Comparison of ENCODE assay signal across 11 cellular contexts in the genomic region with DNA sequence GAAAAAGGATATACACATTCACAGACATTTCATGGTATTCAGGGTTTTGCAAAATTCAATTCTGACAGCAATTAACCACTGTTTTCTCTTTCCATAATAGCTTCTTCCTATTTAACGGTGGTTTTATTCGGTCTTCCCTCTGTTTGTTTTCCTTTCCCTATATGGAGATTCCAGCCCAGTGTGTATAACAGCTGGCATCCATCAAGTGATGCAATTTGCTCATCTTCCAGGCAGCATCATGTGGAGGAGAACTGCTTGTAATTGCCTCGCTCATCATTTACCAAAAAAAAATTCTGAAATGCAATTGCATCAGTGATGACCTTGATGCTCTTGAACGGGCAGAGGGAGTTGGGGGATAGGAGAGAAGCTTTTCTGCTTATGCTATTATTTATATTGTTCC.
DNase-seq lines count a peak whose midpoint lies in the region; ATAC-seq and TF ChIP-seq lines count a peak whose summit lies in the region.
"Had no signal": no experiment of that assay in that cellular context is flagged by ENCODE, and none has a peak within 500 bp of the region (broad histone marks: within the 10 kb centered on the region; RNA-seq: fewer than 3 reads in every experiment).

No MANE protein-coding gene starts in this region.

- ATAC-seq in GM18858 (IDR thresholded peaks at IDR 0.05; ENCODE audit: unreplicated experiment) = no peak

- no peaks in the 10 kb centered on the region for H3K4me1 Mint-ChIP-seq in activated T-helper 2 cell treated with anti-CD3 and anti-CD28 coated beads, Interferon-gamma antibody, Interleukin-2, Interleukin-4, amounts not matched to agents 10 μg/mL and 5 μg/mL and 100 μg/mL, durations not matched to agents 14 hours and 24 hours and 36 hours (ENCODE audit: low read depth)

- CTCF ChIA-PET in OCI-LY7 (lab: Charles Lee; ENCODE audit: unreplicated experiment) = interaction anchor here (0.8 kb wide), 1 partner anchor 21 kb away, joined by 3 read pairs; no protein-coding TSS in a partner anchor

- H3K36me3 Mint-ChIP-seq in activated T-helper 2 cell treated with anti-CD3 and anti-CD28 coated beads, Interferon-gamma antibody, Interleukin-2, Interleukin-4, amounts not matched to agents 10 μg/mL and 5 μg/mL and 100 μg/mL, durations not matched to agents 14 hours and 24 hours and 36 hours (ENCODE audit: low read depth) = peaks cover 61% of the 10 kb centered on the region

- POLR2A ChIA-PET in OCI-LY7 (lab: Charles Lee) = interaction anchor here (0.6 to 1.0 kb wide), 4 partner anchors 58 to 273 kb away, joined by 3 read pairs; no protein-coding TSS in a partner anchor

- no peak for TF ChIP-seq POLR2A in ovary (IDR thresholded peaks at IDR 0.05)

- peaks cover 4% of the 10 kb centered on the region for H3K4me1 ChIP-seq in ovary (ENCODE audit: insufficient read depth)
- H3K4me1 ChIP-seq in OCI-LY7 (ENCODE audit: insufficient read depth, low read length, poor library complexity, severe bottlenecking) = no peaks in the 10 kb centered on the region

- no peaks in the 10 kb centered on the region for H3K79me2 ChIP-seq in OCI-LY7 (ENCODE audit: insufficient read depth, low read depth, low read length)

- H3K4me3 Mint-ChIP-seq in activated T-helper 2 cell treated with anti-CD3 and anti-CD28 coated beads, Interferon-gamma antibody, Interleukin-2, Interleukin-4, amounts not matched to agents 10 μg/mL and 5 μg/mL and 100 μg/mL, durations not matched to agents 14 hours and 24 hours and 36 hours (ENCODE audit: low read depth) = no peak overlapping the region
- H3K4me3 Mint-ChIP-seq: IgD-negative memory B cell had no signal

- BruUV-seq in OCI-LY7 (replicated peaks; lab: Mats Ljungman, UMichigan) = no TSS peak

- peak; percentile 70 for DNase-seq in GM04503 (ENCODE audit: low read depth)
- DNase-seq in NCI-H446 (lab: John Stamatoyannopoulos, UW) = peak; percentile 25 to 38
- DNase-seq in fibroblast of gingiva (ENCODE audit: low read depth) = peak; percentile 87
- DNase-seq in ovary = peak in 4 of 5 donors; percentile 45 to 79 (median 52)
- DNase-seq in NCI-H2107 treated with DMSO at 0.1 percent for 48 hours (lab: John Stamatoyannopoulos, UW; ENCODE audit: unreplicated experiment) = no peak
- DNase-seq in activated T-helper 2 cell treated with anti-CD3 and anti-CD28 coated beads, Interferon-gamma antibody, Interleukin-2, Interleukin-4, amounts not matched to agents 10 μg/mL and 5 μg/mL and 100 μg/mL, durations not matched to agents 14 hours and 24 hours and 36 hours (ENCODE audit: low spot score) = no peak
- DNase-seq in OCI-LY7 (ENCODE audit: low spot score) = no peak
- DNase-seq: activated CD4-positive, CD25-positive, alpha-beta regulatory T cell treated with anti-CD3 and anti-CD28 coated beads, Interleukin-2, amount 50 U/mL, for 72 hours; OCI-M1 had no signal

- H3K9me3 Mint-ChIP-seq in activated T-helper 2 cell treated with anti-CD3 and anti-CD28 coated beads, Interferon-gamma antibody, Interleukin-2, Interleukin-4, amounts not matched to agents 10 μg/mL and 5 μg/mL and 100 μg/mL, durations not matched to agents 14 hours and 24 hours and 36 hours = no peaks in the 10 kb centered on the region
- H3K9me3 Mint-ChIP-seq: IgD-negative memory B cell had no signal

- H3K4me2 ChIP-seq in OCI-LY7 (ENCODE audit: low read length) = no peak overlapping the region

- no peaks in the 10 kb centered on the region for H3K9me2 ChIP-seq in OCI-LY7 (ENCODE audit: insufficient read depth, low read length)

- H3K4me3 ChIP-seq in ovary (no peak overlapping the region), OCI-LY7 (ENCODE audit: low read depth, low read length, poor library complexity, severe bottlenecking) (no peak overlapping the region)

- H3K36me3 ChIP-seq in ovary (no peaks in the 10 kb centered on the region), OCI-LY7 (ENCODE audit: insufficient read depth, low read length) (peaks cover 29% of the 10 kb centered on the region)

- no peaks in the 10 kb centered on the region for H3K9me3 ChIP-seq in ovary
- H3K9me3 ChIP-seq in OCI-LY7 (ENCODE audit: low read length) = no peaks in the 10 kb centered on the region

- WGBS in ovary, 3 donors = 7 to 19% (median 7%) methylated on average over 4 of the region's 4 CpGs

- no peaks in the 10 kb centered on the region for H3K27me3 ChIP-seq in ovary

- H3K27ac Mint-ChIP-seq in activated T-helper 2 cell treated with anti-CD3 and anti-CD28 coated beads, Interferon-gamma antibody, Interleukin-2, Interleukin-4, amounts not matched to agents 10 μg/mL and 5 μg/mL and 100 μg/mL, durations not matched to agents 14 hours and 24 hours and 36 hours = no peak overlapping the region

- H2AFZ ChIP-seq in OCI-LY7 (ENCODE audit: low read length) = no peak overlapping the region

- H3K27me3 Mint-ChIP-seq in activated T-helper 2 cell treated with anti-CD3 and anti-CD28 coated beads, Interferon-gamma antibody, Interleukin-2, Interleukin-4, amounts not matched to agents 10 μg/mL and 5 μg/mL and 100 μg/mL, durations not matched to agents 14 hours and 24 hours and 36 hours (ENCODE audit: low read depth) = no peaks in the 10 kb centered on the region
- H3K27me3 Mint-ChIP-seq: IgD-negative memory B cell had no signal

- H3K27ac ChIP-seq in ovary (no peak overlapping the region), OCI-LY7 (ENCODE audit: low read depth, low read length, poor library complexity, severe bottlenecking) (no peak overlapping the region)

- TF ChIP-seq EP300 in ovary (IDR thresholded peaks at IDR 0.05) = peak; percentile 96

- no peaks in the 10 kb centered on the region for H4K20me1 ChIP-seq in OCI-LY7 (ENCODE audit: insufficient read depth, low read length)

- TF ChIP-seq CTCF in ovary (IDR thresholded peaks at IDR 0.05) (no peak), OCI-LY7 (conservative IDR thresholded peaks at IDR 0.05; ENCODE audit: low read length) (no peak)

- intact Hi-C loops in ovary (cut with DNase I) = no loop called here
- intact Hi-C loops in activated T-helper 2 cell treated with anti-CD3 and anti-CD28 coated beads, Interferon-gamma antibody, Interleukin-2, Interleukin-4, amounts not matched to agents 10 μg/mL and 5 μg/mL and 100 μg/mL, durations not matched to agents 14 hours and 24 hours and 36 hours (cut with micrococcal nuclease) = no loop called here
- intact Hi-C loops in OCI-LY7 (cut with micrococcal nuclease; ENCODE audit: unreplicated experiment) = no loop called here

Comparison
In these comparisons a context has a peak if more than half of its experiments do, and no peak if none do; other contexts are left out.
1. DNase-seq: peak in GM04503 (single experiment), NCI-H446 (2 of 2), fibroblast of gingiva (single experiment) and ovary (4 of 5); none in NCI-H2107 treated with DMSO at 0.1 percent for 48 hours (single experiment), activated T-helper 2 cell treated with anti-CD3 and anti-CD28 coated beads, Interferon-gamma antibody, Interleukin-2, Interleukin-4, amounts not matched to agents 10 μg/mL and 5 μg/mL and 100 μg/mL, durations not matched to agents 14 hours and 24 hours and 36 hours (single experiment) and OCI-LY7 (single experiment).